Comparison of ENCODE assay signal across 32 cellular contexts in genomic region chr22:31019276-31019930, GRCh38.
"Had no signal": no experiment of that assay in that cellular context is flagged by ENCODE, and none has a peak within 500 bp of the region (broad histone marks: within the 10 kb centered on the region; RNA-seq: fewer than 3 reads in every experiment).

No MANE protein-coding gene starts in this region.

- H3K27ac ChIP-seq: brain microvascular endothelial cell, epithelial cell of prostate, heart left ventricle had no signal

- ATAC-seq: activated CD4-positive, alpha-beta T cell treated with anti-CD3 and anti-CD28 coated beads for 36 hours; activated CD8-positive, alpha-beta memory T cell treated with anti-CD3 and anti-CD28 coated beads, Interleukin-2, amount 10 ng/mL, durations not matched to agents 7 days and 5 days; activated CD8-positive, alpha-beta T cell treated with anti-CD3 and anti-CD28 coated beads, Interleukin-2, amount 10 ng/mL, durations not matched to agents 7 days and 5 days; effector memory CD8-positive, alpha-beta T cell; heart left ventricle; T-helper 17 cell had no signal

- H3K4me3 ChIP-seq: heart left ventricle had no signal

- FAIRE-seq: astrocyte, bronchial epithelial cell, colon, frontal cortex had no signal

- H3K36me3 ChIP-seq: brain microvascular endothelial cell, heart left ventricle had no signal

- H3K4me1 ChIP-seq: heart left ventricle had no signal

- H3K27me3 ChIP-seq: brain microvascular endothelial cell, heart left ventricle had no signal

- DNase-seq: activated CD4-positive, alpha-beta memory T cell treated with anti-CD3 and anti-CD28 coated beads for 36 hours; activated CD4-positive, alpha-beta T cell treated with anti-CD3 and anti-CD28 coated beads for 36 hours; activated CD4-positive, alpha-beta T cell treated with anti-CD3 and anti-CD28 coated beads, Interleukin-2, amount 10 ng/mL, durations not matched to agents 24 days and 14 days; activated CD4-positive, CD25-positive, alpha-beta regulatory T cell; activated CD4-positive, CD25-positive, alpha-beta regulatory T cell treated with anti-CD3 and anti-CD28 coated beads, Interleukin-2, amount 50 U/mL, for 72 hours; activated CD8-positive, alpha-beta memory T cell treated with anti-CD3 and anti-CD28 coated beads, Interleukin-2, amount 10 ng/mL, durations not matched to agents 7 days and 5 days; activated CD8-positive, alpha-beta memory T cell treated with anti-CD3 and anti-CD28 coated beads, Interleukin-2, amount 50 U/mL, for 4 hours; activated CD8-positive, alpha-beta T cell treated with anti-CD3 and anti-CD28 coated beads, Interleukin-2, amount 10 ng/mL, durations not matched to agents 7 days and 5 days; activated gamma-delta T cell; activated naive CD4-positive, alpha-beta T cell; activated naive CD4-positive, alpha-beta T cell treated with anti-CD3 and anti-CD28 coated beads, Interleukin-2, amount 10 ng/mL, durations not matched to agents 7 days and 5 days; activated T-cell treated with anti-CD3 and anti-CD28 coated beads, Interleukin-2, amount 50 U/mL, for 1 hour; activated T-cell treated with anti-CD3 and anti-CD28 coated beads, Interleukin-2, amount 50 U/mL, for 48 hours; amniotic stem cell; anterior cingulate cortex; brain microvascular endothelial cell; caudate nucleus; cortex of kidney; dermis blood vessel endothelial cell; effector CD4-positive, alpha-beta T cell; effector memory CD8-positive, alpha-beta T cell; foreskin fibroblast; glutamatergic neuron; heart left ventricle; T-helper 1 cell; T-helper 17 cell; T1000 had no signal
